ENCODE assay signal across 27 cellular contexts in genomic region chr3:77513541-77513940, GRCh38.
DNase-seq lines count a peak whose midpoint lies in the region; ATAC-seq and TF ChIP-seq lines count a peak whose summit lies in the region.
"Had no signal": no experiment of that assay in that cellular context is flagged by ENCODE, and none has a peak within 500 bp of the region (broad histone marks: within the 10 kb centered on the region; RNA-seq: fewer than 3 reads in every experiment).

No MANE protein-coding gene starts in this region.

- no peaks in the 10 kb centered on the region for H3K36me3 Mint-ChIP-seq in naive thymus-derived CD4-positive, alpha-beta T cell
- no peaks in the 10 kb centered on the region for H3K36me3 Mint-ChIP-seq in nephron progenitor cell (ENCODE audit: low read depth)
- H3K36me3 Mint-ChIP-seq: activated naive CD4-positive, alpha-beta T cell treated with anti-CD3 and anti-CD28 coated beads, Interleukin-2, amount 50 U/mL, for 24 hours; mesothelial cell of epicardium had no signal

- no peak overlapping the region for H3K9ac ChIP-seq in skeletal muscle satellite cell (ENCODE audit: low read depth, low read length)

- DNase-seq in DMS53 (lab: John Stamatoyannopoulos, UW) (peak; percentile 1), DMS53 treated with DMSO at 0.1 percent for 48 hours (lab: John Stamatoyannopoulos, UW; ENCODE audit: unreplicated experiment) (no peak), NCI-H2227 (lab: John Stamatoyannopoulos, UW; ENCODE audit: unreplicated experiment) (peak; percentile 66), dedifferentiated amniotic fluid mesenchymal stem cell (ENCODE audit: extremely low spot score) (peak; percentile 60), nephron progenitor cell (no peak), prostate gland (ENCODE audit: low spot score) (no peak)
- no peak for DNase-seq in naive thymus-derived CD4-positive, alpha-beta T cell
- DNase-seq: 8988T; activated CD8-positive, alpha-beta T cell treated with anti-CD3 and anti-CD28 coated beads, Interleukin-2, amount 10 ng/mL, durations not matched to agents 7 days and 5 days; activated T-cell treated with anti-CD3 and anti-CD28 coated beads, Interleukin-2, amount 50 U/mL, for 4 hours; colonic mucosa; gastrocnemius medialis; IMR-90; left colon; NCI-H187; stimulated activated CD4-positive, alpha-beta T cell treated with anti-CD3 and anti-CD28 coated beads, Interleukin-2, amount 100 ng/mL, for 48 hours; stomach; upper lobe of left lung had no signal

- H3K27me3 ChIP-seq in skeletal muscle satellite cell (ENCODE audit: control insufficient read depth, insufficient read depth, low read length) = no peaks in the 10 kb centered on the region
- H3K27me3 ChIP-seq in naive thymus-derived CD4-positive, alpha-beta T cell (ENCODE audit: control insufficient read depth in 2 of 2, insufficient read depth in 2 of 2, low read length in 2 of 2) = no peaks in the 10 kb centered on the region
- H3K27me3 ChIP-seq in prostate gland (replicated peaks; ENCODE audit: insufficient read depth) = no peaks in the 10 kb centered on the region
- H3K27me3 ChIP-seq: colonic mucosa, gastrocnemius medialis, stomach, upper lobe of left lung had no signal

- peak overlapping the region; percentile 28 for H3K4me2 ChIP-seq in skeletal muscle satellite cell (ENCODE audit: low read length)

- 42% methylated on average over 5 of the region's 5 CpGs for WGBS in prostate gland

- H3K36me3 ChIP-seq in skeletal muscle satellite cell (ENCODE audit: insufficient read depth, low read length) = no peaks in the 10 kb centered on the region
- no peaks in the 10 kb centered on the region for H3K36me3 ChIP-seq in naive thymus-derived CD4-positive, alpha-beta T cell (ENCODE audit: control insufficient read depth in 2 of 3, insufficient read depth in 3 of 3, low read length in 3 of 3)
- no peaks in the 10 kb centered on the region for H3K36me3 ChIP-seq in prostate gland
- H3K36me3 ChIP-seq: colonic mucosa, gastrocnemius medialis, HAP-1, stomach, upper lobe of left lung had no signal

- no peak for TF ChIP-seq POLR2A in prostate gland (IDR thresholded peaks at IDR 0.05)

- CTCF ChIA-PET in naive thymus-derived CD4-positive, alpha-beta T cell (lab: Charles Lee) = no interaction called here

- POLR2A ChIA-PET in naive thymus-derived CD4-positive, alpha-beta T cell (lab: Charles Lee) = no interaction called here

- H3K27me3 Mint-ChIP-seq in naive thymus-derived CD4-positive, alpha-beta T cell = no peaks in the 10 kb centered on the region
- no peaks in the 10 kb centered on the region for H3K27me3 Mint-ChIP-seq in nephron progenitor cell (ENCODE audit: low read depth, poor library complexity)
- H3K27me3 Mint-ChIP-seq: activated naive CD4-positive, alpha-beta T cell treated with anti-CD3 and anti-CD28 coated beads, Interleukin-2, amount 50 U/mL, for 24 hours; brain had no signal

- H3K4me1 ChIP-seq in skeletal muscle satellite cell (ENCODE audit: control insufficient read depth, insufficient read depth, low read length) = peaks cover 3% of the 10 kb centered on the region
- H3K4me1 ChIP-seq in naive thymus-derived CD4-positive, alpha-beta T cell (ENCODE audit: control insufficient read depth in 2 of 2, insufficient read depth in 2 of 2, low read length in 2 of 2) = no peaks in the 10 kb centered on the region
- no peaks in the 10 kb centered on the region for H3K4me1 ChIP-seq in prostate gland (replicated peaks)
- H3K4me1 ChIP-seq: colonic mucosa, gastrocnemius medialis, HAP-1, stomach, upper lobe of left lung had no signal

- H3K9me3 ChIP-seq in skeletal muscle satellite cell (replicated peaks; ENCODE audit: low read length) = no peaks in the 10 kb centered on the region
- no peaks in the 10 kb centered on the region for H3K9me3 ChIP-seq in naive thymus-derived CD4-positive, alpha-beta T cell (ENCODE audit: control insufficient read depth in 2 of 3, low read length in 3 of 3)
- H3K9me3 ChIP-seq in prostate gland = no peaks in the 10 kb centered on the region
- H3K9me3 ChIP-seq: colonic mucosa, gastrocnemius medialis, HAP-1, stomach, upper lobe of left lung had no signal

- no peaks in the 10 kb centered on the region for H3K4me1 Mint-ChIP-seq in naive thymus-derived CD4-positive, alpha-beta T cell
- H3K4me1 Mint-ChIP-seq in nephron progenitor cell = peaks cover 6% of the 10 kb centered on the region
- H3K4me1 Mint-ChIP-seq: activated naive CD4-positive, alpha-beta T cell treated with anti-CD3 and anti-CD28 coated beads, Interleukin-2, amount 50 U/mL, for 24 hours had no signal

- H3K4me3 ChIP-seq in skeletal muscle satellite cell (ENCODE audit: low read length) = no peak overlapping the region
- no peak overlapping the region for H3K4me3 ChIP-seq in naive thymus-derived CD4-positive, alpha-beta T cell (ENCODE audit: low read length)
- H3K4me3 ChIP-seq in prostate gland = no peak overlapping the region
- H3K4me3 ChIP-seq: colonic mucosa, gastrocnemius medialis, HAP-1, skin epidermis, stomach, upper lobe of left lung had no signal

- TF ChIP-seq CTCF in nephron progenitor cell (IDR thresholded peaks at IDR 0.05) = no peak
- no peak for TF ChIP-seq CTCF in prostate gland (IDR thresholded peaks at IDR 0.05)

- H3K4me3 Mint-ChIP-seq in naive thymus-derived CD4-positive, alpha-beta T cell = no peak overlapping the region
- H3K4me3 Mint-ChIP-seq in nephron progenitor cell = no peak overlapping the region
- H3K4me3 Mint-ChIP-seq: activated CD8-positive, alpha-beta T cell treated with anti-CD3 and anti-CD28 coated beads, Interleukin-2, amount 10 ng/mL, durations not matched to agents 7 days and 5 days; activated naive CD4-positive, alpha-beta T cell treated with anti-CD3 and anti-CD28 coated beads, Interleukin-2, amount 50 U/mL, for 24 hours; activated T-cell treated with anti-CD3 and anti-CD28 coated beads, Interleukin-2, amount 50 U/mL, for 4 hours; mesothelial cell of epicardium; nephron; T-helper 2 cell treated with Interferon-gamma antibody and Interleukin-4, amounts not matched to agents 5 μg/mL and 100 μg/mL, for 36 hours had no signal

- intact Hi-C loops in naive thymus-derived CD4-positive, alpha-beta T cell (cut with micrococcal nuclease) = no loop called here
- intact Hi-C loops in prostate gland (cut with DNase I) = no loop called here

- no peak for ATAC-seq in naive thymus-derived CD4-positive, alpha-beta T cell
- ATAC-seq: activated CD8-positive, alpha-beta T cell treated with anti-CD3 and anti-CD28 coated beads, Interleukin-2, amount 10 ng/mL, durations not matched to agents 7 days and 5 days; activated T-cell treated with anti-CD3 and anti-CD28 coated beads, Interleukin-2, amount 50 U/mL, for 4 hours; gastrocnemius medialis; left colon had no signal

- H3K27ac ChIP-seq in naive thymus-derived CD4-positive, alpha-beta T cell (ENCODE audit: low read depth, low read length) = no peak overlapping the region
- H3K27ac ChIP-seq in prostate gland = no peak overlapping the region
- H3K27ac ChIP-seq: C4-2B, colonic mucosa, gastrocnemius medialis, stomach, upper lobe of left lung had no signal

- H3K27ac Mint-ChIP-seq in naive thymus-derived CD4-positive, alpha-beta T cell = no peak overlapping the region
- H3K27ac Mint-ChIP-seq in nephron progenitor cell = no peak overlapping the region
- H3K27ac Mint-ChIP-seq: activated CD8-positive, alpha-beta T cell treated with anti-CD3 and anti-CD28 coated beads, Interleukin-2, amount 10 ng/mL, durations not matched to agents 7 days and 5 days; activated naive CD4-positive, alpha-beta T cell treated with anti-CD3 and anti-CD28 coated beads, Interleukin-2, amount 50 U/mL, for 24 hours; mesothelial cell of epicardium; T-helper 2 cell treated with Interferon-gamma antibody and Interleukin-4, amounts not matched to agents 5 μg/mL and 100 μg/mL, for 36 hours had no signal

- H3K9me3 Mint-ChIP-seq in naive thymus-derived CD4-positive, alpha-beta T cell = peaks cover 2 to 21% (median 9%) of the 10 kb centered on the region in 11 donors
- no peaks in the 10 kb centered on the region for H3K9me3 Mint-ChIP-seq in nephron progenitor cell

Comparison
In these comparisons a context has a peak if more than half of its experiments do, and no peak if none do; other contexts are left out.
1. DNase-seq: peak in DMS53 (single experiment), NCI-H2227 (single experiment) and dedifferentiated amniotic fluid mesenchymal stem cell (single experiment); none in DMS53 treated with DMSO at 0.1 percent for 48 hours (single experiment), naive thymus-derived CD4-positive, alpha-beta T cell (0 of 9), nephron progenitor cell (single experiment) and prostate gland (single experiment).